8 cellular contexts compared by ENCODE assay signal in genomic region chr14:104753528-104754212, GRCh38. TPM values are rescaled to one million over a fixed set of nuclear protein-coding genes. Genes with fewer than 3 reads are reported as not detected.
DNase-seq lines count a peak whose midpoint lies in the region; ATAC-seq, FAIRE-seq and TF ChIP-seq lines count a peak whose summit lies in the region.

No MANE protein-coding gene starts in this region.

- peaks cover 21% of the 10 kb centered on the region; the same call in 1 of the 2 replicates for H3K9me3 ChIP-seq in BLaER1
- H3K9me3 ChIP-seq in MM.1S (replicated peaks; ENCODE audit: insufficient read depth, low read length): no peaks in the 10 kb centered on the region
- peaks cover 5% of the 10 kb centered on the region for H3K9me3 ChIP-seq in mesodermal cell (ENCODE audit: control insufficient read depth, low read length)

- TF ChIP-seq CTCF in MM.1S (IDR thresholded peaks at IDR 0.05; ENCODE audit: low read length) (no peak), cardiac fibroblast (IDR thresholded peaks at IDR 0.05; ENCODE audit: low read depth, low read length) (no peak), D721Med (IDR thresholded peaks at IDR 0.05; ENCODE audit: insufficient read depth, missing control alignments) (no peak)

- 3% methylated on average over 26 to 30 of the region's 30 CpGs for WGBS in mesodermal cell (ENCODE audit: insufficient coverage in 2 of 2), 2 experiments

- no peak for FAIRE-seq in D721Med (lab: Jason Lieb, UNC)

- H2AFZ ChIP-seq in MM.1S (ENCODE audit: low read length): peak overlapping the region; percentile 53; the same call in 1 of the 2 replicates

- H4K20me1 ChIP-seq in BLaER1 (peaks cover 56% of the 10 kb centered on the region), MM.1S (ENCODE audit: insufficient read depth, low read length) (no peaks in the 10 kb centered on the region)

- peak overlapping the region; percentile 96 for H3K9ac ChIP-seq in BLaER1
- peak overlapping the region; percentile 91 for H3K9ac ChIP-seq in MM.1S (ENCODE audit: low read length)

- no peaks in the 10 kb centered on the region for H3K9me2 ChIP-seq in MM.1S (replicated peaks; ENCODE audit: insufficient read depth, low read length)

- H3K27ac ChIP-seq in BLaER1 (peak overlapping the region; percentile 95), MM.1S (ENCODE audit: low read length) (no peak overlapping the region), mesodermal cell (ENCODE audit: low read depth, low read length, severe bottlenecking) (peak overlapping the region; percentile 95)

- H3K4me1 ChIP-seq in BLaER1 (peaks cover 63% of the 10 kb centered on the region), MM.1S (ENCODE audit: low read length) (no peaks in the 10 kb centered on the region), mesodermal cell (ENCODE audit: control insufficient read depth, insufficient read depth, low read length, poor library complexity, severe bottlenecking) (peaks cover 17% of the 10 kb centered on the region)

- no peaks in the 10 kb centered on the region for H3K27me3 ChIP-seq in BLaER1
- no peaks in the 10 kb centered on the region for H3K27me3 ChIP-seq in MM.1S (replicated peaks; ENCODE audit: insufficient read depth, low read length)

- H3K4me3 ChIP-seq in BLaER1 (peak overlapping the region; percentile 91), MM.1S (ENCODE audit: low read length) (peak overlapping the region; percentile 88), cardiac fibroblast (replicated peaks in 1 of 2; ENCODE audit: low read depth in 2 of 2, low read length in 2 of 2) (peak overlapping the region; percentile 98 to 99), mesodermal cell (ENCODE audit: extremely low read depth, insufficient read depth, low read length, poor library complexity, severe bottlenecking) (peak overlapping the region; percentile 81)

- peaks cover 32% of the 10 kb centered on the region for H3K79me2 ChIP-seq in MM.1S (ENCODE audit: low read length)

- no peaks in the 10 kb centered on the region for H3F3A ChIP-seq in MM.1S (ENCODE audit: insufficient read depth, low read length)

- H3K4me2 ChIP-seq in BLaER1 (peak overlapping the region; percentile 100), MM.1S (ENCODE audit: low read depth, low read length) (peak overlapping the region; percentile 82)

- H3K36me3 ChIP-seq in BLaER1 (peaks cover 44% of the 10 kb centered on the region), MM.1S (replicated peaks; ENCODE audit: insufficient read depth, low read length) (no peaks in the 10 kb centered on the region), mesodermal cell (ENCODE audit: control insufficient read depth, insufficient read depth, low read length) (peaks cover 42% of the 10 kb centered on the region)

- DNase-seq in MM.1S (no peak), cardiac fibroblast (ENCODE audit: low read depth in 2 of 2) (no peak), D721Med (ENCODE audit: insufficient read length, low spot score) (no peak), globus pallidus (ENCODE audit: low spot score) (no peak)

- ATAC-seq in GM19467 (IDR thresholded peaks at IDR 0.05; ENCODE audit: unreplicated experiment) (no peak), GM19395 (IDR thresholded peaks at IDR 0.05; ENCODE audit: unreplicated experiment) (no peak)

RNA-seq across cellular contexts. Expression of gene SIVA1, which starts 0.7 kb away (rescaled TPM):
- polyA plus RNA-seq in mesodermal cell (2013, experiment 1 of 2): 95.2 TPM
- 79.0 TPM for polyA plus RNA-seq in mesodermal cell (2013, experiment 2 of 2)

RNA-seq across cellular contexts. Expression of gene ADSS1, which starts 29.6 kb away (rescaled TPM):
- polyA plus RNA-seq in mesodermal cell (2013, experiment 1 of 2): 20.2 TPM
- 18.6 TPM for polyA plus RNA-seq in mesodermal cell (2013, experiment 2 of 2)

RNA-seq across cellular contexts. Expression of gene AKT1, which starts 41.9 kb away (rescaled TPM):
- 113 TPM for polyA plus RNA-seq in mesodermal cell (2013, experiment 1 of 2)
- polyA plus RNA-seq in mesodermal cell (2013, experiment 2 of 2): 91.0 TPM

RNA-seq across cellular contexts. Expression of gene ZBTB42, which starts 47.2 kb away (rescaled TPM):
- 4.0 TPM for polyA plus RNA-seq in mesodermal cell (2013, experiment 1 of 2)
- 3.3 TPM for polyA plus RNA-seq in mesodermal cell (2013, experiment 2 of 2)
